10 cellular contexts compared by ENCODE assay signal in the genomic region with DNA sequence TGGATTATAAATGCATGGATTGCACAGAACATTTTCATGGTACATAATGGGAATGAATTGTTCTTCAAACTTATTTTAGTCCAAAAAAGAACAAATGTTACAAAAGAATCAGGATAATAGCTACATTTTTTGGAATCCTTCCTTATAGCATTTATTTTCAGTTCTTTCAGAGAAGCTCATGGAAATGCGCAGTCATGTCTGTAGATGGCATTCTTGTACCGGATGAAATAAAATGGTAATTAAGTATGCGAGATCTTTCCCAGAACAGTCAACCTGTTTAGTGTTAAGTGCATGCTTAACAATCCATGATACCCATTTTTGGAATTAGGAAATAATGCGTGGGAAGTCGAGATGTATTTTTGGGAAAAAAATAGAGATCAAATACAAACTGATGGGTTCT. TPM values are rescaled to one million over a fixed set of nuclear protein-coding genes. Genes with fewer than 3 reads are reported as not detected.
A peak's percentile ranks its signal among the peaks of the same experiment; 100 is the strongest.
DNase-seq lines count a peak whose midpoint lies in the region; ATAC-seq and TF ChIP-seq lines count a peak whose summit lies in the region.
"Had no signal": no experiment of that assay in that cellular context is flagged by ENCODE, and none has a peak within 500 bp of the region (broad histone marks: within the 10 kb centered on the region; RNA-seq: fewer than 3 reads in every experiment).

No MANE protein-coding gene starts in this region.

- H3K18ac ChIP-seq in H9 (ENCODE audit: insufficient read length, low read depth, low read length), result no peak overlapping the region

- 100% methylated on average over 2 of the region's 5 CpGs for WGBS in H9 (ENCODE audit: extremely low coverage, insufficient read length, low lambda C conversion rate)

- H3K4me1 ChIP-seq in H9 (ENCODE audit: insufficient read depth, low read length), result no peaks in the 10 kb centered on the region

- no peak overlapping the region for H3K14ac ChIP-seq in H9 (ENCODE audit: insufficient read depth, low read length)

- H2BK12ac ChIP-seq in H9 (ENCODE audit: insufficient read length, low read depth, low read length), result no peak overlapping the region

- TF ChIP-seq CTCF in retinal pigment epithelial cell (conservative IDR thresholded peaks at IDR 0.05; ENCODE audit: low read depth, low read length) (peak; percentile 42), H9 (conservative IDR thresholded peaks at IDR 0.05) (no peak)

- no peaks in the 10 kb centered on the region for H3K9me3 Mint-ChIP-seq in H9
- H3K9me3 Mint-ChIP-seq: activated naive CD8-positive, alpha-beta T cell treated with anti-CD3 and anti-CD28 coated beads, Interleukin-2, amount 10 ng/mL, durations not matched to agents 7 days and 5 days had no signal

- no peaks in the 10 kb centered on the region for H3K27me3 ChIP-seq in H9 (ENCODE audit: insufficient read depth, low read length)

- H3K9ac ChIP-seq in H9 (ENCODE audit: extremely low read depth, insufficient read length, low read length), result no peak overlapping the region

- H4K20me1 ChIP-seq in H9 (ENCODE audit: control insufficient read depth, insufficient read depth, insufficient read length), result no peaks in the 10 kb centered on the region

- H2BK15ac ChIP-seq in H9 (ENCODE audit: low read depth, low read length), result no peak overlapping the region

- H3K23me2 ChIP-seq in H9 (ENCODE audit: insufficient read length, low read depth, low read length, poor library complexity, severe bottlenecking), result no peaks in the 10 kb centered on the region

- H4K8ac ChIP-seq in H9 (replicated peaks; ENCODE audit: insufficient read length, low read depth, low read length), result no peak overlapping the region

- H2BK20ac ChIP-seq in H9 (ENCODE audit: low read depth, low read length, poor library complexity, severe bottlenecking), result no peak overlapping the region

- no peak overlapping the region for H3K4me3 ChIP-seq in retinal pigment epithelial cell (ENCODE audit: low read length)

- no peak overlapping the region for H3K4me2 ChIP-seq in H9 (ENCODE audit: insufficient read depth, insufficient read length, low read length)

- peak in 2 of 3 experiments; percentile 15 to 59 for DNase-seq in NCI-H1417 (lab: John Stamatoyannopoulos, UW)
- no peak for DNase-seq in NCI-H1417 treated with DMSO at 0.1 percent for 48 hours (lab: John Stamatoyannopoulos, UW)
- DNase-seq in NCI-H524 treated with DMSO at 0.1 percent for 48 hours (lab: John Stamatoyannopoulos, UW), result peak; percentile 41
- DNase-seq in dermis microvascular lymphatic vessel endothelial cell (ENCODE audit: low read depth in 2 of 2), result peak; percentile 41 to 63
- DNase-seq in retinal pigment epithelial cell (ENCODE audit: low read depth), result no peak
- DNase-seq in H9, result no peak
- DNase-seq: activated naive CD8-positive, alpha-beta T cell treated with anti-CD3 and anti-CD28 coated beads, Interleukin-2, amount 10 ng/mL, durations not matched to agents 7 days and 5 days; CD8-positive, alpha-beta memory T cell had no signal

- no peak overlapping the region for H2BK5ac ChIP-seq in H9 (ENCODE audit: insufficient read length, low read length)

- no peak overlapping the region for H2BK120ac ChIP-seq in H9 (ENCODE audit: low read depth, low read length, poor library complexity, severe bottlenecking)

- H3K27ac Mint-ChIP-seq in H9, result no peak overlapping the region
- H3K27ac Mint-ChIP-seq: activated naive CD8-positive, alpha-beta T cell treated with anti-CD3 and anti-CD28 coated beads, Interleukin-2, amount 10 ng/mL, durations not matched to agents 7 days and 5 days; CD8-positive, alpha-beta memory T cell had no signal

- ATAC-seq in HG03432 (IDR thresholded peaks at IDR 0.05; ENCODE audit: unreplicated experiment), result no peak
- no peak for ATAC-seq in GM21737 (IDR thresholded peaks at IDR 0.05; ENCODE audit: unreplicated experiment)

- H2AK5ac ChIP-seq in H9 (ENCODE audit: insufficient read length, low read length), result no peak overlapping the region

- H3K23ac ChIP-seq in H9 (ENCODE audit: insufficient read length, low read depth, low read length), result no peak overlapping the region

- no peaks in the 10 kb centered on the region for H3K4me1 Mint-ChIP-seq in H9
- H3K4me1 Mint-ChIP-seq: CD8-positive, alpha-beta memory T cell had no signal

- H3K4ac ChIP-seq in H9 (ENCODE audit: low read depth, low read length), result no peak overlapping the region

- H3K56ac ChIP-seq in H9 (ENCODE audit: insufficient read length, low read depth, low read length), result no peak overlapping the region

- H3T11ph ChIP-seq in H9 (ENCODE audit: low read length), result no peak overlapping the region

- no peak overlapping the region for H4K91ac ChIP-seq in H9 (ENCODE audit: insufficient read length, low read depth, low read length)

- no peak overlapping the region for H2AFZ ChIP-seq in H9 (ENCODE audit: low read length)

- no peak overlapping the region for H3K4me3 Mint-ChIP-seq in H9
- H3K4me3 Mint-ChIP-seq: activated naive CD8-positive, alpha-beta T cell treated with anti-CD3 and anti-CD28 coated beads, Interleukin-2, amount 10 ng/mL, durations not matched to agents 7 days and 5 days; CD8-positive, alpha-beta memory T cell had no signal

- H3K27me3 Mint-ChIP-seq in H9 (ENCODE audit: low read depth), result peaks cover 8% of the 10 kb centered on the region

- no peak overlapping the region for H4K5ac ChIP-seq in H9 (ENCODE audit: insufficient read length, low read depth, low read length)

- no peaks in the 10 kb centered on the region for H3K79me2 ChIP-seq in H9 (ENCODE audit: insufficient read depth, low read length)

- no peaks in the 10 kb centered on the region for H3K9me3 ChIP-seq in H9 (ENCODE audit: control insufficient read depth, low read depth, low read length)

- H3K36me3 Mint-ChIP-seq in H9 (ENCODE audit: insufficient read depth in 1 of 3, low read depth in 3 of 3), result no peaks in the 10 kb centered on the region
- H3K36me3 Mint-ChIP-seq: activated naive CD8-positive, alpha-beta T cell treated with anti-CD3 and anti-CD28 coated beads, Interleukin-2, amount 10 ng/mL, durations not matched to agents 7 days and 5 days; CD8-positive, alpha-beta memory T cell had no signal

- no peak overlapping the region for H3K27ac ChIP-seq in H9 (ENCODE audit: insufficient read length, low read depth, low read length)

- no peaks in the 10 kb centered on the region for H3K79me1 ChIP-seq in H9 (ENCODE audit: insufficient read depth, low read depth, low read length, poor library complexity, severe bottlenecking)

RNA-seq across cellular contexts. Expression of gene GOLGA8B, which starts 38.2 kb away (rescaled TPM):
- total RNA-seq in dermis microvascular lymphatic vessel endothelial cell (5.8 and 6.4 TPM in 2 replicates), H9 (2021) (37.1 and 42.1 TPM in 2 replicates)

Comparison
In these comparisons a context has a peak if more than half of its experiments do, and no peak if none do; other contexts are left out.
1. DNase-seq: peak in NCI-H1417 (2 of 3), NCI-H524 treated with DMSO at 0.1 percent for 48 hours (single experiment) and dermis microvascular lymphatic vessel endothelial cell (2 of 2); none in NCI-H1417 treated with DMSO at 0.1 percent for 48 hours (single experiment), retinal pigment epithelial cell (single experiment) and H9 (single experiment).